8 cellular contexts compared by ENCODE assay signal in the genomic region with DNA sequence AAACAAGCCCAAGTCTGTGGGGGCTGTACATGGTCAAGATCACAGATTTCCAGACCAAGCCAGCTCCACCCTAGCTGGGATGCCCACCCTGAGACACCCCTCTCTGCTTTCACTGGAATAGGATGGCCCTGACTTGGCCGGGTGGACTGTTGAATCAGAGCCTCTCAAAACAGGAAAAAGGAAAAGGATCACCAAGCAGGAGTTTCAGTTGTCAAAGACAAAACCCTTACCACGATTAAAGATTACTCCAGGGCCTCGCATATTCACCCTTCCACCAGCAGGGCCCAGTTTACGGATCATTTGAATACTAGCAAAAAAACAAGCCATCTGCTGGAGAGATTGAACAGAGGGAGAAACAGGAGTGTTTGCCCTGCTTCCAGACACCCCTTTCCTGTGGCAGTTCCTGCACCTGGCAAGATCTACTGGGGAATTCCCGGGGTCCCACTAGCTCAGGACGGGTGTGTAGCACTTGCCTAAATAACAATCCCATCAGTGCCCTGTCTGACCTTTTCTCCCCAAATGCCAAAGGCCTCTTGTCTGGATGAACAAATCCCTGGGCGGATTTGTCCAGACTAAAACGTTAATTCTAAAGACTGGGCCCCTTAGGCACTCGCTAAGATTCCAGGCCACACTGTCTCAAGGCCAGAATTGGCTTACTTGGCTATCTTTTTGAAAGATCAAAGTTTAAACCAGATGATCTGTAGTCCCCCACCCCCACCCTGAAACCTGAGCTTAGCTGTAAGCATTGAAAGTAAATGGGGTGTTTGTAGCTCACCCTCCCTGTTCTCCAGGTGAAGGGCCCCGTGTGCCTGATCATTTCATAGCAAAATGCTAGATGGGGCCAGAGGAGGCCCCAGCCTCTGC. TPM values are rescaled to one million over a fixed set of nuclear protein-coding genes. Genes with fewer than 3 reads are reported as not detected.
DNase-seq lines count a peak whose midpoint lies in the region; ATAC-seq, FAIRE-seq and TF ChIP-seq lines count a peak whose summit lies in the region.

No MANE protein-coding gene starts in this region.

- CTCF ChIA-PET in A549 (lab: Yijun Ruan, JAX) = interaction anchor here (0.6 to 33.1 kb wide), 29 partner anchors 8 to 411 kb away, joined by 3 to 764 read pairs (median 5); partner anchors contain the start of genes ACTN4 and FAM98C
- CTCF ChIA-PET in PC-3 (lab: Charles Lee) = no interaction called here

- no peaks in the 10 kb centered on the region for H3K27me3 ChIP-seq in PC-3 (ENCODE audit: low read length)
- no peaks in the 10 kb centered on the region for H3K27me3 ChIP-seq in muscle layer of colon (ENCODE audit: control insufficient read depth in 1 of 2, insufficient read depth in 2 of 2, low read length in 2 of 2)

- H3K4me3 ChIP-seq in A549 = peak overlapping the region; percentile 24; the same call in 1 of the 3 replicates
- no peak overlapping the region for H3K4me3 ChIP-seq in PC-3 (ENCODE audit: low read length)
- peak overlapping the region; percentile 19 for H3K4me3 ChIP-seq in coronary artery
- no peak overlapping the region for H3K4me3 ChIP-seq in muscle layer of colon (ENCODE audit: low read depth in 1 of 2, low read length in 2 of 2)

- WGBS in A549 (ENCODE audit: missing lambda C conversion rate) = 4% methylated on average over 10 of the region's 10 CpGs

- no peak for TF ChIP-seq POLR2A in A549 (IDR thresholded peaks at IDR 0.05; ENCODE audit: low read length)

- ATAC-seq in A549 (peak; percentile 10 to 14; a peak in 4 of 6 replicates), GM18511 (IDR thresholded peaks at IDR 0.05; ENCODE audit: unreplicated experiment) (peak; percentile 50), PC-3 (no peak), HG03108 (IDR thresholded peaks at IDR 0.05; ENCODE audit: unreplicated experiment) (no peak)

- BruUV-seq in PC-3 (replicated peaks; lab: Mats Ljungman, UMichigan) = no TSS peak

- H3F3A ChIP-seq in PC-3 (ENCODE audit: low read length, unreplicated experiment) = peaks cover 11% of the 10 kb centered on the region

- peak overlapping the region; percentile 78 for H3K4me2 ChIP-seq in A549
- peak overlapping the region; percentile 83 for H3K4me2 ChIP-seq in PC-3 (ENCODE audit: low read length)

- DNase-seq in A549 (ENCODE audit: low read depth in 1 of 2, low spot score in 1 of 2) = peak; percentile 88 to 94
- DNase-seq in PC-3 = peak; percentile 63
- DNase-seq in coronary artery (ENCODE audit: low spot score) = no peak
- DNase-seq in NCI-H774 (lab: John Stamatoyannopoulos, UW) = no peak
- DNase-seq in NCI-H748 (lab: John Stamatoyannopoulos, UW; ENCODE audit: unreplicated experiment) = no peak

- H3K4me1 ChIP-seq in A549 (peaks cover 90% of the 10 kb centered on the region), PC-3 (ENCODE audit: insufficient read depth, low read length) (peaks cover 81% of the 10 kb centered on the region), muscle layer of colon (ENCODE audit: insufficient read depth, low read length) (peaks cover 51% of the 10 kb centered on the region)

- FAIRE-seq in A549 (lab: Jason Lieb, UNC) = no peak

- H3K9ac ChIP-seq in PC-3 (ENCODE audit: low read length) (peak overlapping the region; percentile 98), muscle layer of colon (ENCODE audit: low read length) (peak overlapping the region; percentile 37)

- no peaks in the 10 kb centered on the region for H4K20me1 ChIP-seq in PC-3 (ENCODE audit: low read length)

- intact Hi-C loops in PC-3 (cut with micrococcal nuclease) = no loop called here

- no peaks in the 10 kb centered on the region for H3K9me2 ChIP-seq in PC-3 (replicated peaks; ENCODE audit: low read length)

- H3K36me3 ChIP-seq in PC-3 (ENCODE audit: low read depth, low read length) (peaks cover 44% of the 10 kb centered on the region), muscle layer of colon (ENCODE audit: insufficient read depth, low read length) (peaks cover 4% of the 10 kb centered on the region)

- POLR2A ChIA-PET in A549 (lab: Yijun Ruan, JAX) = interaction anchor here (0.6 to 1.2 kb wide), 4 partner anchors 37 to 228 kb away, joined by 3 to 8 read pairs (median 6); partner anchors contain the start of gene ACTN4
- POLR2A ChIA-PET in PC-3 (lab: Charles Lee; ENCODE audit: unreplicated experiment) = interaction anchor here (0.6 kb wide), 1 partner anchor 27 kb away, joined by 12 read pairs; no protein-coding TSS in a partner anchor

- TF ChIP-seq EP300 in A549 (IDR thresholded peaks at IDR 0.05) = no peak

- H2AFZ ChIP-seq in PC-3 (ENCODE audit: low read length) = no peak overlapping the region

- TF ChIP-seq CTCF in A549 (IDR thresholded peaks at IDR 0.05) = peak; percentile 43
- TF ChIP-seq CTCF in PC-3 (conservative IDR thresholded peaks at IDR 0.05; ENCODE audit: low read depth, low read length) = peak; percentile 46
- no peak for TF ChIP-seq CTCF in coronary artery (IDR thresholded peaks at IDR 0.05)

- peak overlapping the region; percentile 93 to 94 for H3K27ac ChIP-seq in A549
- peak overlapping the region; percentile 100 for H3K27ac ChIP-seq in PC-3 (ENCODE audit: low read length)
- H3K27ac ChIP-seq in coronary artery = peak overlapping the region; percentile 90 to 97
- peak overlapping the region; percentile 83 for H3K27ac ChIP-seq in muscle layer of colon (ENCODE audit: low read depth, low read length)

- H3K9me3 ChIP-seq in A549 (peaks cover 7% of the 10 kb centered on the region; the same call in 2 of the 3 replicates), PC-3 (ENCODE audit: low read length) (no peaks in the 10 kb centered on the region), muscle layer of colon (ENCODE audit: low read length) (no peaks in the 10 kb centered on the region)

- peak in 1 of 2 experiments; percentile 41; a peak in 3 of 5 replicates for TF ChIP-seq RAD21 in A549 (conservative IDR thresholded peaks at IDR 0.05 in 1 of 2, IDR thresholded peaks at IDR 0.05 in 1 of 2)

- peaks cover 85% of the 10 kb centered on the region for H3K79me2 ChIP-seq in PC-3 (ENCODE audit: low read length)

TF ChIP-seq in A549, 52 proteins besides CTCF, POLR2A, EP300 and RAD21 (continues in another document):
- TF ChIP-seq JUN (IDR thresholded peaks at IDR 0.05) = peak in 1 of 2 experiments; percentile 64; a peak in 1 of 5 replicates
- TF ChIP-seq EHF (CRISPR knock-in tag; IDR thresholded peaks at IDR 0.05) = peak; percentile 82; the same call in 1 of the 2 replicates
- TF ChIP-seq CEBPB (IDR thresholded peaks at IDR 0.05) = no peak
- 0 out of 2 replicates have a peak, but pooled peaks have one; percentile 58 for TF ChIP-seq FOXS1 (CRISPR knock-in tag; IDR thresholded peaks at IDR 0.05)
- no peak for TF ChIP-seq HES2 (IDR thresholded peaks at IDR 0.05)
- TF ChIP-seq MYC (IDR thresholded peaks at IDR 0.05; ENCODE audit: borderline replicate concordance, low read length) = peak; percentile 58; the same call in 1 of the 2 replicates
- TF ChIP-seq, protein P1, sequence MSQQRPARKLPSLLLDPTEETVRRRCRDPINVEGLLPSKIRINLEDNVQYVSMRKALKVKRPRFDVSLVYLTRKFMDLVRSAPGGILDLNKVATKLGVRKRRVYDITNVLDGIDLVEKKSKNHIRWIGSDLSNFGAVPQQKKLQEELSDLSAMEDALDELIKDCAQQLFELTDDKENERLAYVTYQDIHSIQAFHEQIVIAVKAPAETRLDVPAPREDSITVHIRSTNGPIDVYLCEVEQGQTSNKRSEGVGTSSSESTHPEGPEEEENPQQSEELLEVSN (IDR thresholded peaks at IDR 0.05; ENCODE audit: borderline replicate concordance, low read depth) = no peak
- TF ChIP-seq ZNF302 (CRISPR knock-in tag; IDR thresholded peaks at IDR 0.05) = no peak
- TF ChIP-seq TP53 (CRISPR knock-in tag; IDR thresholded peaks at IDR 0.05) = peak; percentile 67; the same call in 1 of the 2 replicates
- TF ChIP-seq ZSCAN20 (CRISPR knock-in tag; IDR thresholded peaks at IDR 0.05) = 0 out of 2 replicates have a peak, but pooled peaks have one; percentile 1
- TF ChIP-seq HEYL (CRISPR knock-in tag; IDR thresholded peaks at IDR 0.05) = peak; percentile 22; the same call in 1 of the 2 replicates
- peak; percentile 59; the same call in 1 of the 2 replicates for TF ChIP-seq GATA3 (IDR thresholded peaks at IDR 0.05; ENCODE audit: borderline replicate concordance)
- TF ChIP-seq HOXB5 (CRISPR knock-in tag; IDR thresholded peaks at IDR 0.05) = peak; percentile 83
- peak; percentile 49; the same call in 1 of the 2 replicates for TF ChIP-seq MAX (IDR thresholded peaks at IDR 0.05)
- TF ChIP-seq, protein P2, sequence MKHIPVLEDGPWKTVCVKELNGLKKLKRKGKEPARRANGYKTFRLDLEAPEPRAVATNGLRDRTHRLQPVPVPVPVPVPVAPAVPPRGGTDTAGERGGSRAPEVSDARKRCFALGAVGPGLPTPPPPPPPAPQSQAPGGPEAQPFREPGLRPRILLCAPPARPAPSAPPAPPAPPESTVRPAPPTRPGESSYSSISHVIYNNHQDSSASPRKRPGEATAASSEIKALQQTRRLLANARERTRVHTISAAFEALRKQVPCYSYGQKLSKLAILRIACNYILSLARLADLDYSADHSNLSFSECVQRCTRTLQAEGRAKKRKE (CRISPR knock-in tag; IDR thresholded peaks at IDR 0.05; ENCODE audit: low read depth) = peak; percentile 77; the same call in 1 of the 2 replicates
- peak; percentile 37 for TF ChIP-seq SMC3 (IDR thresholded peaks at IDR 0.05)

RNA-seq across cellular contexts. Expression of gene ACTN4, which starts 38.4 kb away (rescaled TPM):
- polyA plus RNA-seq in A549 (2011; rRNA removed) = 605 and 614 TPM in 2 replicates
- 1,005 and 1,074 TPM in 2 replicates for polyA plus RNA-seq in A549 (2012; cell fraction: cytosol; rRNA removed)
- polyA plus RNA-seq in A549 (2012; cell fraction: nucleus; rRNA removed) = 3,482 and 4,263 TPM in 2 replicates
- 967 to 1,087 TPM (median 1,011 TPM) in 3 replicates for polyA plus RNA-seq in A549 (2017; fragmentation: RNase III; extraction: RNeasy Plus Mini Kit Qiagen cat#74134 plus additional on column Dnase treatment)
- 488 and 611 TPM in 2 replicates for polyA minus RNA-seq in A549 (2011; rRNA and poly(A)+ RNA removed)
- total RNA-seq in PC-3 (2014; rRNA removed) = 382 and 397 TPM in 2 replicates

RNA-seq across cellular contexts. Expression of gene CAPN12, which starts 58.4 kb away (rescaled TPM):
- 10.0 and 12.3 TPM in 2 replicates for polyA plus RNA-seq in A549 (2011; rRNA removed)
- 10.0 and 10.2 TPM in 2 replicates for polyA plus RNA-seq in A549 (2012; cell fraction: cytosol; rRNA removed)
- polyA plus RNA-seq in A549 (2012; cell fraction: nucleus; rRNA removed) = 33.2 and 34.8 TPM in 2 replicates
- 8.6 to 11.7 TPM (median 11.0 TPM) in 3 replicates for polyA plus RNA-seq in A549 (2017; fragmentation: RNase III; extraction: RNeasy Plus Mini Kit Qiagen cat#74134 plus additional on column Dnase treatment)
- polyA minus RNA-seq in A549 (2011; rRNA and poly(A)+ RNA removed) = 3.2 and 7.1 TPM in 2 replicates
- total RNA-seq in PC-3 (2014; rRNA removed) = 3.8 and 5.5 TPM in 2 replicates

Comparison
In these comparisons a context has a peak if more than half of its experiments do, and no peak if none do; other contexts are left out.
1. ATAC-seq: peak in A549 (2 of 2) and GM18511 (single experiment); none in PC-3 (single experiment) and HG03108 (single experiment).
2. DNase-seq: peak in A549 (2 of 2) and PC-3 (single experiment); none in coronary artery (single experiment), NCI-H774 (single experiment) and NCI-H748 (single experiment).
3. H3K4me3 ChIP-seq: peak in A549 (single experiment) and coronary artery (single experiment); none in PC-3 (single experiment) and muscle layer of colon (0 of 2).
4. Peak in every context shown above with its lines, with median percentiles within 50 percentile points of each other: H3K27ac ChIP-seq.